Comparison of ENCODE assay signal across 10 cellular contexts in genomic region chr2:237743561-237744269, GRCh38. TPM values are rescaled to one million over a fixed set of nuclear protein-coding genes. Genes with fewer than 3 reads are reported as not detected.
DNase-seq lines count a peak whose midpoint lies in the region; ATAC-seq and TF ChIP-seq lines count a peak whose summit lies in the region.
"Had no signal": no experiment of that assay in that cellular context is flagged by ENCODE, and none has a peak within 500 bp of the region (broad histone marks: within the 10 kb centered on the region; RNA-seq: fewer than 3 reads in every experiment).

No MANE protein-coding gene starts in this region.

- CTCF ChIA-PET in RWPE1 (lab: Yijun Ruan, JAX), result interaction anchor here (0.6 to 4.3 kb wide), 2 partner anchors 51 to 72 kb away, joined by 3 to 87 read pairs; no protein-coding TSS in a partner anchor

- POLR2A ChIA-PET in RWPE1 (lab: Yijun Ruan, JAX; ENCODE audit: low non-redundant PET), result no interaction called here

- no peaks in the 10 kb centered on the region for H3K9me3 ChIP-seq in sigmoid colon

- H3K27ac ChIP-seq in RWPE1, result peak overlapping the region; percentile 65
- peak overlapping the region; percentile 52 to 92 (median 77) for H3K27ac ChIP-seq in sigmoid colon

- TF ChIP-seq CTCF in RWPE1 (conservative IDR thresholded peaks at IDR 0.05; ENCODE audit: low read depth) (0 out of 2 replicates have a peak, but pooled peaks have one; percentile 9), fibroblast of mammary gland (conservative IDR thresholded peaks at IDR 0.05; ENCODE audit: control insufficient read depth, insufficient read depth, low read depth, low read length) (peak; percentile 27), sigmoid colon (IDR thresholded peaks at IDR 0.05) (peak in 1 of 4 experiments; percentile 14)

- H3K4me3 ChIP-seq in fibroblast of mammary gland (ENCODE audit: control insufficient read depth, low read depth, low read length), result no peak overlapping the region
- H3K4me3 ChIP-seq in sigmoid colon, result no peak overlapping the region

- intact Hi-C loops in sigmoid colon (cut with DNase I), result loop anchor here (2.0 to 10.0 kb wide), 4 partner anchors 71 to 619 kb away; partner anchors contain the start of gene LRRFIP1

- no peaks in the 10 kb centered on the region for H3K27me3 ChIP-seq in sigmoid colon

- peak; percentile 44 for DNase-seq in ELR (ENCODE audit: low read depth)
- peak; percentile 30 for DNase-seq in RWPE1 (ENCODE audit: low spot score)
- peak; percentile 68 for DNase-seq in fibroblast of mammary gland (ENCODE audit: low read depth)
- DNase-seq in sigmoid colon, result no peak
- no peak for DNase-seq in dedifferentiated amniotic fluid mesenchymal stem cell (ENCODE audit: extremely low spot score)
- no peak for DNase-seq in stimulated activated CD4-positive, alpha-beta T cell treated with anti-CD3 and anti-CD28 coated beads, Interleukin-12 subunit alpha, Interleukin-12 subunit beta, amount 100 ng/mL, for 4 hours
- no peak for DNase-seq in cortex of kidney (lab: John Stamatoyannopoulos, UW)
- DNase-seq: anterior cingulate cortex, NCI-H446 had no signal

- H3K4me1 ChIP-seq in sigmoid colon, result peaks cover 0 to 68% (median 67%) of the 10 kb centered on the region in 4 donors

- no peak for TF ChIP-seq EP300 in sigmoid colon (IDR thresholded peaks at IDR 0.05)

- no peak for ATAC-seq in HG03025 (IDR thresholded peaks at IDR 0.05; ENCODE audit: low FRiP score, unreplicated experiment)

- peaks cover 0 to 10% (median 4%) of the 10 kb centered on the region in 4 donors for H3K36me3 ChIP-seq in sigmoid colon

- 40 to 66% methylated on average over 12 of the region's 12 CpGs for WGBS in sigmoid colon, 2 donors

- TF ChIP-seq POLR2A in sigmoid colon (IDR thresholded peaks at IDR 0.05), result no peak

RNA-seq across cellular contexts. Expression of gene RBM44, which starts 54.9 kb away (rescaled TPM):
- 1 to 10 TPM in 2 of 4 donors, under 1 TPM in 2; 0.68 to 1.7 (median 1.2) TPM for total RNA-seq in sigmoid colon
- under 1 TPM in 1 of 3 donors, not detected in 2; 0.12 TPM for polyA plus RNA-seq in sigmoid colon

Comparison
In these comparisons a context has a peak if more than half of its experiments do, and no peak if none do; other contexts are left out.
1. DNase-seq: peak in ELR (single experiment), RWPE1 (single experiment) and fibroblast of mammary gland (single experiment); none in sigmoid colon (single experiment), dedifferentiated amniotic fluid mesenchymal stem cell (single experiment), stimulated activated CD4-positive, alpha-beta T cell treated with anti-CD3 and anti-CD28 coated beads, Interleukin-12 subunit alpha, Interleukin-12 subunit beta, amount 100 ng/mL, for 4 hours (single experiment) and cortex of kidney (single experiment).